Comparison of ENCODE assay signal across 9 cellular contexts in the genomic region with DNA sequence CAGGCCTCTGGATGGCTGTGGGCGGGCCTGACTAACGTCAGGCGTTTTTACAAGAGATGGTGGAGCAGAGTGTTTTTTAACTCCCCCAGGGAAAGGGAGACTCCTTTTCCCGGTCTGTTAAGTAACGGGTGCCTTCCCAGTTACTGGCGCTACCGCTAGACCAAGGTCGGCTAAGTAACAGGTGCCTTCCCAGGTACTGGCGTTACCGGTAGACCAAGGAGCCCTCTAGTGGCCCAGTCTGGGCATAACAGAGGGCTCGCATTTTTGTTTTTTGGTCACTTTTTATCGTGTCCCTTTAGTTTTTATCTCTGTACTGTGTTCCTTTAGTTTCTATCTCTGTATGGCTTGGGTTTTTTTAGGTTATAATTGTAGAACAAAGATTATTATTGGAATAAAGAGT. TPM values are rescaled to one million over a fixed set of nuclear protein-coding genes. Genes with fewer than 3 reads are reported as not detected.
DNase-seq lines count a peak whose midpoint lies in the region; ATAC-seq and TF ChIP-seq lines count a peak whose summit lies in the region.
"Had no signal": no experiment of that assay in that cellular context is flagged by ENCODE, and none has a peak within 500 bp of the region (broad histone marks: within the 10 kb centered on the region; RNA-seq: fewer than 3 reads in every experiment).

No MANE protein-coding gene starts in this region.

- no peak overlapping the region for H3K27ac Mint-ChIP-seq in activated CD4-positive, alpha-beta T cell treated with anti-CD3 and anti-CD28 coated beads for 36 hours
- no peak overlapping the region for H3K27ac Mint-ChIP-seq in effector memory CD8-positive, alpha-beta T cell

- ATAC-seq in activated CD4-positive, alpha-beta T cell treated with anti-CD3 and anti-CD28 coated beads for 36 hours: no peak
- peak; percentile 19 for ATAC-seq in effector memory CD8-positive, alpha-beta T cell (replicated peaks)
- no peak for ATAC-seq in HG03460 (IDR thresholded peaks at IDR 0.05; ENCODE audit: unreplicated experiment)
- ATAC-seq: Panc1 had no signal

- peak; percentile 55 for TF ChIP-seq CTCF in OCI-LY3 (IDR thresholded peaks at IDR 0.05; ENCODE audit: low read depth, low read length)

- no peak overlapping the region for H3K4me2 ChIP-seq in OCI-LY3 (ENCODE audit: low read length)

- no peaks in the 10 kb centered on the region for H3K27me3 ChIP-seq in OCI-LY3 (ENCODE audit: low read depth, low read length)

- CTCF ChIA-PET in activated CD4-positive, alpha-beta T cell treated with anti-CD3 and anti-CD28 coated beads for 36 hours (lab: Charles Lee): no interaction called here

- H3K9me3 ChIP-seq in OCI-LY3 (ENCODE audit: insufficient read depth, low read length): peaks cover 15% of the 10 kb centered on the region; the same call in 1 of the 2 replicates

- no peaks in the 10 kb centered on the region for H3K4me1 Mint-ChIP-seq in activated CD4-positive, alpha-beta T cell treated with anti-CD3 and anti-CD28 coated beads for 36 hours
- H3K4me1 Mint-ChIP-seq in effector memory CD8-positive, alpha-beta T cell (ENCODE audit: low read depth in 2 of 2): peaks cover 3 to 12% of the 10 kb centered on the region in 2 donors

- no peak overlapping the region for H3K4me3 ChIP-seq in OCI-LY3 (ENCODE audit: low read length)

- no peak overlapping the region for H3K9ac ChIP-seq in OCI-LY3 (ENCODE audit: low read length)

- DNase-seq in activated CD4-positive, alpha-beta T cell treated with anti-CD3 and anti-CD28 coated beads for 36 hours: peak; percentile 59
- no peak for DNase-seq in activated CD4-positive, alpha-beta T cell treated with anti-CD3 and anti-CD28 coated beads for 1 hour
- peak; percentile 28 to 49 (median 32) for DNase-seq in effector memory CD8-positive, alpha-beta T cell
- peak; percentile 28 for DNase-seq in stimulated activated CD4-positive, alpha-beta T cell treated with anti-CD3 and anti-CD28 coated beads, Interleukin-4, amount 100 ng/mL, for 24 hours
- no peak for DNase-seq in NCI-H1436 treated with DMSO at 0.1 percent for 48 hours (lab: John Stamatoyannopoulos, UW)
- no peak for DNase-seq in inferior parietal cortex (ENCODE audit: extremely low spot score)

- H3K27me3 Mint-ChIP-seq in activated CD4-positive, alpha-beta T cell treated with anti-CD3 and anti-CD28 coated beads for 36 hours: no peaks in the 10 kb centered on the region
- H3K27me3 Mint-ChIP-seq in effector memory CD8-positive, alpha-beta T cell: no peaks in the 10 kb centered on the region

- peaks cover 79% of the 10 kb centered on the region for H3K36me3 Mint-ChIP-seq in activated CD4-positive, alpha-beta T cell treated with anti-CD3 and anti-CD28 coated beads for 36 hours (ENCODE audit: low read depth)
- peaks cover 65% of the 10 kb centered on the region for H3K36me3 Mint-ChIP-seq in effector memory CD8-positive, alpha-beta T cell (ENCODE audit: insufficient read depth)

- POLR2A ChIA-PET in activated CD4-positive, alpha-beta T cell treated with anti-CD3 and anti-CD28 coated beads for 36 hours (lab: Charles Lee): no interaction called here

- intact Hi-C loops in activated CD4-positive, alpha-beta T cell treated with anti-CD3 and anti-CD28 coated beads for 36 hours (cut with DNase I, micrococcal nuclease): loop anchor here in 1 of 2 experiments (1.0 kb wide), 1 partner anchor 255 kb away; no protein-coding TSS in a partner anchor

- peaks cover 33% of the 10 kb centered on the region for H3K9me3 Mint-ChIP-seq in activated CD4-positive, alpha-beta T cell treated with anti-CD3 and anti-CD28 coated beads for 36 hours (ENCODE audit: low read depth)
- H3K9me3 Mint-ChIP-seq in effector memory CD8-positive, alpha-beta T cell: no peaks in the 10 kb centered on the region

- H3K4me1 ChIP-seq in OCI-LY3 (ENCODE audit: low read length): no peaks in the 10 kb centered on the region

- H3K36me3 ChIP-seq in OCI-LY3 (replicated peaks; ENCODE audit: low read depth, low read length): peaks cover 76% of the 10 kb centered on the region

- no peak overlapping the region for H2AFZ ChIP-seq in OCI-LY3 (ENCODE audit: low read depth, low read length)

- H3K4me3 Mint-ChIP-seq in activated CD4-positive, alpha-beta T cell treated with anti-CD3 and anti-CD28 coated beads for 36 hours: no peak overlapping the region
- no peak overlapping the region for H3K4me3 Mint-ChIP-seq in effector memory CD8-positive, alpha-beta T cell

- H3K79me2 ChIP-seq in OCI-LY3 (ENCODE audit: low read length): no peaks in the 10 kb centered on the region

- no peak overlapping the region for H3K27ac ChIP-seq in OCI-LY3 (ENCODE audit: low read length)

- no peaks in the 10 kb centered on the region for H4K20me1 ChIP-seq in OCI-LY3 (ENCODE audit: insufficient read depth, low read length)

RNA-seq across cellular contexts. Expression of a gene that starts 10.0 kb away (rescaled TPM):
- 1 to 10 TPM; 8.5 to 9.2 TPM for total RNA-seq in activated CD4-positive, alpha-beta T cell treated with anti-CD3 and anti-CD28 coated beads for 36 hours

RNA-seq across cellular contexts. Expression of a gene that starts 17.7 kb away (rescaled TPM):
- total RNA-seq in activated CD4-positive, alpha-beta T cell treated with anti-CD3 and anti-CD28 coated beads for 36 hours: 10 to 100 TPM; 10.4 to 11.2 TPM

RNA-seq across cellular contexts. Expression of a gene that starts 55.5 kb away (rescaled TPM):
- total RNA-seq in activated CD4-positive, alpha-beta T cell treated with anti-CD3 and anti-CD28 coated beads for 36 hours: 1 to 10 TPM; 8.7 to 9.8 TPM

Comparison
In these comparisons a context has a peak if more than half of its experiments do, and no peak if none do; other contexts are left out.
1. DNase-seq: peak in activated CD4-positive, alpha-beta T cell treated with anti-CD3 and anti-CD28 coated beads for 36 hours (single experiment), effector memory CD8-positive, alpha-beta T cell (3 of 3) and stimulated activated CD4-positive, alpha-beta T cell treated with anti-CD3 and anti-CD28 coated beads, Interleukin-4, amount 100 ng/mL, for 24 hours (single experiment); none in activated CD4-positive, alpha-beta T cell treated with anti-CD3 and anti-CD28 coated beads for 1 hour (single experiment), NCI-H1436 treated with DMSO at 0.1 percent for 48 hours (single experiment) and inferior parietal cortex (single experiment).